ENCODE assay signal across 8 cellular contexts in genomic region chr2:240557808-240558207, GRCh38. TPM values are rescaled to one million over a fixed set of nuclear protein-coding genes. Genes with fewer than 3 reads are reported as not detected.
DNase-seq lines count a peak whose midpoint lies in the region; ATAC-seq and TF ChIP-seq lines count a peak whose summit lies in the region.

TSS of gene ANKMY1 (minus strand) at chr2:240557988. CDS start at chr2:240557335, 653 bp downstream.

- H2BK120ac ChIP-seq in mesendoderm (ENCODE audit: low read depth, low read length), result no peak within 1 kb of the TSS

- peak within 1 kb of the TSS; percentile 74 for H2AFZ ChIP-seq in ACC112 (ENCODE audit: low read length, unreplicated experiment)
- H2AFZ ChIP-seq in KMS-11 (ENCODE audit: low read depth), result no peak within 1 kb of the TSS

- H3K18ac ChIP-seq in mesendoderm (ENCODE audit: low read length), result no peak within 1 kb of the TSS

- H3K27me3 ChIP-seq in ACC112 (ENCODE audit: insufficient read depth, low read length) (no peaks in the 10 kb centered on the region), KMS-11 (ENCODE audit: insufficient read depth, low read depth) (no peaks in the 10 kb centered on the region), mesendoderm (ENCODE audit: insufficient read depth, low read length, poor library complexity) (no peaks in the 10 kb centered on the region)

- ATAC-seq in stimulated activated memory B cell treated with anti-CD40 and anti-IgM and Interleukin-4, amounts not matched to agents 10 μg/mL and 1 μg/mL and 100 μg/mL, for 72 hours, result no peak

- H2BK15ac ChIP-seq in mesendoderm (replicated peaks; ENCODE audit: low read depth), result no peak within 1 kb of the TSS

- H3K4me1 Mint-ChIP-seq in endothelial cell (ENCODE audit: unreplicated experiment), result peaks cover 17% of the 10 kb centered on the region
- peaks cover 52% of the 10 kb centered on the region for H3K4me1 Mint-ChIP-seq in stimulated activated memory B cell treated with anti-CD40 and anti-IgM and Interleukin-4, amounts not matched to agents 10 μg/mL and 1 μg/mL and 100 μg/mL, for 72 hours

- no peak within 1 kb of the TSS for H3K27ac Mint-ChIP-seq in endothelial cell (ENCODE audit: unreplicated experiment)
- H3K27ac Mint-ChIP-seq in stimulated activated memory B cell treated with anti-CD40 and anti-IgM and Interleukin-4, amounts not matched to agents 10 μg/mL and 1 μg/mL and 100 μg/mL, for 72 hours, result peak within 1 kb of the TSS; percentile 46

- no peak within 1 kb of the TSS for H2AK5ac ChIP-seq in mesendoderm (ENCODE audit: low read length)

- H3K4ac ChIP-seq in mesendoderm (ENCODE audit: low read depth, low read length), result no peak within 1 kb of the TSS

- H3K9me3 Mint-ChIP-seq in endothelial cell (ENCODE audit: unreplicated experiment), result no peaks in the 10 kb centered on the region
- H3K9me3 Mint-ChIP-seq in stimulated activated memory B cell treated with anti-CD40 and anti-IgM and Interleukin-4, amounts not matched to agents 10 μg/mL and 1 μg/mL and 100 μg/mL, for 72 hours, result no peaks in the 10 kb centered on the region

- H4K20me1 ChIP-seq in KMS-11 (ENCODE audit: insufficient read depth), result no peaks in the 10 kb centered on the region

- peak; percentile 86 for DNase-seq in activated CD8-positive, alpha-beta memory T cell treated with anti-CD3 and anti-CD28 coated beads for 24 hours
- DNase-seq in endothelial cell (ENCODE audit: low spot score), result peak; percentile 82
- DNase-seq in mesendoderm, result peak; percentile 90
- DNase-seq in DMS53 (lab: John Stamatoyannopoulos, UW), result no peak
- no peak for DNase-seq in NCI-H446 (lab: John Stamatoyannopoulos, UW)

- no peak within 1 kb of the TSS for H3K23ac ChIP-seq in mesendoderm (ENCODE audit: low read length)

- TF ChIP-seq CTCF in KMS-11 (conservative IDR thresholded peaks at IDR 0.05; ENCODE audit: low read depth, low read length), result no peak
- no peak for TF ChIP-seq CTCF in endothelial cell (IDR thresholded peaks at IDR 0.05; ENCODE audit: unreplicated experiment)

- H4K5ac ChIP-seq in mesendoderm (ENCODE audit: low read length), result no peak within 1 kb of the TSS

- H3K36me3 Mint-ChIP-seq in endothelial cell (ENCODE audit: low read depth, unreplicated experiment), result peaks cover 9% of the 10 kb centered on the region
- H3K36me3 Mint-ChIP-seq in stimulated activated memory B cell treated with anti-CD40 and anti-IgM and Interleukin-4, amounts not matched to agents 10 μg/mL and 1 μg/mL and 100 μg/mL, for 72 hours, result peaks cover 31% of the 10 kb centered on the region

- H3K4me2 ChIP-seq in KMS-11 (peak within 1 kb of the TSS; percentile 90; the same call in 1 of the 2 replicates), mesendoderm (ENCODE audit: low read length) (peak within 1 kb of the TSS; percentile 39)

- peaks cover 3% of the 10 kb centered on the region for H3K79me1 ChIP-seq in mesendoderm (ENCODE audit: low read length)

- no CpG with 5 or more reads among the region's 47 CpGs for WGBS in mesendoderm (ENCODE audit: extremely low coverage, insufficient coverage, low lambda C conversion rate)

- no peak within 1 kb of the TSS for H2BK5ac ChIP-seq in mesendoderm (ENCODE audit: low read length)

- H3K9ac ChIP-seq in KMS-11 (no peak within 1 kb of the TSS), mesendoderm (ENCODE audit: low read length) (peak within 1 kb of the TSS; percentile 20)

- H3K27ac ChIP-seq in ACC112 (ENCODE audit: low read depth, low read length) (no peak within 1 kb of the TSS), KMS-11 (no peak within 1 kb of the TSS), mesendoderm (ENCODE audit: low read depth, low read length) (no peak within 1 kb of the TSS)

- peaks cover 32% of the 10 kb centered on the region for H3K79me2 ChIP-seq in ACC112 (ENCODE audit: control insufficient read depth, insufficient read depth, low read length, unreplicated experiment)
- H3K79me2 ChIP-seq in KMS-11 (ENCODE audit: insufficient read depth, low read depth), result peaks cover 38% of the 10 kb centered on the region
- H3K79me2 ChIP-seq in mesendoderm (ENCODE audit: control insufficient read depth, insufficient read depth, low read length), result no peaks in the 10 kb centered on the region

- H3K4me3 ChIP-seq in ACC112 (ENCODE audit: low read depth, low read length) (peak within 1 kb of the TSS; percentile 84), KMS-11 (IDR thresholded peaks at IDR 0.05; ENCODE audit: insufficient read depth, low read depth, low read length) (no peak within 1 kb of the TSS), mesendoderm (ENCODE audit: low read length) (no peak within 1 kb of the TSS)

- H3K36me3 ChIP-seq in ACC112 (ENCODE audit: insufficient read depth, low read length) (peaks cover 7% of the 10 kb centered on the region; the same call in 1 of the 2 replicates), KMS-11 (ENCODE audit: insufficient read depth) (no peaks in the 10 kb centered on the region), mesendoderm (ENCODE audit: control insufficient read depth, insufficient read depth, low read length) (no peaks in the 10 kb centered on the region)

- H3K27me3 Mint-ChIP-seq in endothelial cell (ENCODE audit: unreplicated experiment), result peaks cover 21% of the 10 kb centered on the region
- H3K27me3 Mint-ChIP-seq in stimulated activated memory B cell treated with anti-CD40 and anti-IgM and Interleukin-4, amounts not matched to agents 10 μg/mL and 1 μg/mL and 100 μg/mL, for 72 hours, result no peaks in the 10 kb centered on the region

- H3K4me3 Mint-ChIP-seq in endothelial cell (ENCODE audit: unreplicated experiment), result peak within 1 kb of the TSS; percentile 81
- peak within 1 kb of the TSS; percentile 91 for H3K4me3 Mint-ChIP-seq in stimulated activated memory B cell treated with anti-CD40 and anti-IgM and Interleukin-4, amounts not matched to agents 10 μg/mL and 1 μg/mL and 100 μg/mL, for 72 hours

- no peak within 1 kb of the TSS for H4K8ac ChIP-seq in mesendoderm (ENCODE audit: low read depth, low read length)

- H3K4me1 ChIP-seq in ACC112 (ENCODE audit: control insufficient read depth, insufficient read depth, low read length, unreplicated experiment) (peaks cover 30% of the 10 kb centered on the region), KMS-11 (ENCODE audit: low read depth, poor library complexity, severe bottlenecking) (peaks cover 25% of the 10 kb centered on the region), mesendoderm (ENCODE audit: control insufficient read depth, low read depth, low read length) (peaks cover 5% of the 10 kb centered on the region)

- H3K56ac ChIP-seq in mesendoderm (ENCODE audit: low read length), result peak within 1 kb of the TSS; percentile 22

RNA-seq across cellular contexts. Expression of gene ANKMY1, which starts in this region (rescaled TPM):
- total RNA-seq in endothelial cell (ENCODE audit: unreplicated experiment), result 5.6 TPM
- 2.1 TPM for polyA plus RNA-seq in mesendoderm (2013, experiment 1 of 2)
- polyA plus RNA-seq in mesendoderm (2013, experiment 2 of 2), result 1.9 TPM

Comparison
In these comparisons a context has a peak if more than half of its experiments do, and no peak if none do; other contexts are left out.
1. DNase-seq: peak in activated CD8-positive, alpha-beta memory T cell treated with anti-CD3 and anti-CD28 coated beads for 24 hours (single experiment), endothelial cell (single experiment) and mesendoderm (single experiment); none in DMS53 (single experiment) and NCI-H446 (0 of 2).